Comparison of ENCODE assay signal across 10 cellular contexts in the genomic region with DNA sequence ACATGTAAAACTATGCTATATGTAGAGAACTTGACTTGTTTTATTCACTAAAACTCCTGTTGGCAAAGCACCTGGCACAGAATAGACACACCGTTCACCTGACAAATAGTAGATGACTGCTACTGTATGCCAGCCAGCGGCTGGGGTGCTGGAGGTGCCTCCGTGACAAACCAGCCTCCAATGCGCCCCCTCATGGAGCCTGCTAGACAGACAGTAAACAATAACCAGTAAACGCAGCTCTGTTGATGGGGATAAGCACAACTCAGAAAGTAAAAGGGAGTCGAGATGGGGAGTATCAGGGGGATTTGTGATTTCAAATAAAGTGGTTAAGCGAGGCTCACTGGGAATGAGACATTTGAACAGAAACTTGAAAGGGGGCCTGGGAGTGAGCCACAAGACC.
DNase-seq lines count a peak whose midpoint lies in the region; ATAC-seq and TF ChIP-seq lines count a peak whose summit lies in the region.
"Had no signal": no experiment of that assay in that cellular context is flagged by ENCODE, and none has a peak within 500 bp of the region (broad histone marks: within the 10 kb centered on the region; RNA-seq: fewer than 3 reads in every experiment).

No MANE protein-coding gene starts in this region.

- DNase-seq in A673 (ENCODE audit: low spot score) (peak; percentile 52), RWPE2 (ENCODE audit: low spot score) (no peak), foreskin keratinocyte (no peak), cortex of kidney (lab: John Stamatoyannopoulos, UW) (no peak), ureter (ENCODE audit: low spot score) (no peak), esophagus squamous epithelium (lab: John Stamatoyannopoulos, UW) (no peak)
- DNase-seq: hippocampal formation, T-helper 1 cell had no signal

- H3K36me3 ChIP-seq in A673 (ENCODE audit: insufficient read depth, low read length, poor library complexity, severe bottlenecking) (no peaks in the 10 kb centered on the region), RWPE2 (ENCODE audit: low read depth) (no peaks in the 10 kb centered on the region), esophagus squamous epithelium (no peaks in the 10 kb centered on the region)

- no peak overlapping the region for H3K4me3 ChIP-seq in A673 (ENCODE audit: low read depth, low read length, poor library complexity, severe bottlenecking)
- no peak overlapping the region for H3K4me3 ChIP-seq in RWPE2 (ENCODE audit: severe bottlenecking)
- H3K4me3 ChIP-seq in esophagus squamous epithelium = no peak overlapping the region

- TF ChIP-seq CTCF in A673 (conservative IDR thresholded peaks at IDR 0.05; ENCODE audit: low read depth, low read length) = peak; percentile 69
- peak; percentile 68 for TF ChIP-seq CTCF in GM12873 (IDR thresholded peaks at IDR 0.05; ENCODE audit: insufficient read depth, low read depth, low read length, missing control alignments)
- TF ChIP-seq CTCF in RWPE2 (IDR thresholded peaks at IDR 0.05; ENCODE audit: poor library complexity, severe bottlenecking) = peak; percentile 36
- TF ChIP-seq CTCF in foreskin keratinocyte (conservative IDR thresholded peaks at IDR 0.05) = peak; percentile 69
- TF ChIP-seq CTCF in esophagus squamous epithelium (IDR thresholded peaks at IDR 0.05) = peak in 3 of 6 experiments; percentile 32 to 61 (median 32)

- TF ChIP-seq POLR2A in esophagus squamous epithelium (IDR thresholded peaks at IDR 0.05) = no peak

- intact Hi-C loops in A673 (cut with micrococcal nuclease; ENCODE audit: unreplicated experiment) (no loop called here), esophagus squamous epithelium (cut with DNase I) (loop anchor here (10.0 kb wide), 1 partner anchor 142 kb away; no protein-coding TSS in a partner anchor)

- CTCF ChIA-PET in A673 (lab: Charles Lee) = interaction anchor here (0.6 kb wide), 1 partner anchor 141 kb away, joined by 3 read pairs; no protein-coding TSS in a partner anchor

- BruUV-seq in A673 (replicated peaks; lab: Mats Ljungman, UMichigan) = no TSS peak

- ATAC-seq in RWPE2 (ENCODE audit: low read depth) (peak; percentile 47; the same call in 2 of the 3 replicates), foreskin keratinocyte (peak; percentile 66), GM19023 (IDR thresholded peaks at IDR 0.05; ENCODE audit: unreplicated experiment) (no peak)

- H3K9me3 ChIP-seq in A673 (ENCODE audit: low read depth, low read length, poor library complexity, severe bottlenecking) (no peaks in the 10 kb centered on the region), RWPE2 (ENCODE audit: severe bottlenecking) (no peaks in the 10 kb centered on the region), esophagus squamous epithelium (no peaks in the 10 kb centered on the region)

- no peaks in the 10 kb centered on the region for H3K27me3 ChIP-seq in A673 (replicated peaks; ENCODE audit: insufficient read depth, low read depth, low read length, poor library complexity)
- no peaks in the 10 kb centered on the region for H3K27me3 ChIP-seq in RWPE2 (ENCODE audit: insufficient read depth, poor library complexity, severe bottlenecking)
- no peaks in the 10 kb centered on the region for H3K27me3 ChIP-seq in foreskin keratinocyte
- H3K27me3 ChIP-seq in esophagus squamous epithelium = no peaks in the 10 kb centered on the region

- H3K27ac ChIP-seq in A673 (ENCODE audit: low read depth, low read length, poor library complexity, severe bottlenecking) = no peak overlapping the region
- H3K27ac ChIP-seq in RWPE2 (ENCODE audit: poor library complexity, severe bottlenecking) = no peak overlapping the region
- H3K27ac ChIP-seq in foreskin keratinocyte = no peak overlapping the region
- H3K27ac ChIP-seq in esophagus squamous epithelium = no peak overlapping the region

- H3K4me1 ChIP-seq in A673 (ENCODE audit: insufficient read depth, low read length, poor library complexity, severe bottlenecking) = peaks cover 8% of the 10 kb centered on the region
- H3K4me1 ChIP-seq in RWPE2 (ENCODE audit: insufficient read depth, poor library complexity, severe bottlenecking) = no peaks in the 10 kb centered on the region
- no peaks in the 10 kb centered on the region for H3K4me1 ChIP-seq in foreskin keratinocyte
- peaks cover under 1 to 47% (median 2%) of the 10 kb centered on the region in 3 donors for H3K4me1 ChIP-seq in esophagus squamous epithelium

- whole genome bisulfite sequencing in esophagus squamous epithelium, 2 donors = 46 to 68% methylated on average over 7 of the region's 7 CpGs

- POLR2A ChIA-PET in A673 (lab: Charles Lee; ENCODE audit: low non-redundant PET) = no interaction called here
